17 cellular contexts compared by ENCODE assay signal in genomic region chr1:119003413-119004128, GRCh38. TPM values are rescaled to one million over a fixed set of nuclear protein-coding genes. Genes with fewer than 3 reads are reported as not detected.
DNase-seq lines count a peak whose midpoint lies in the region; TF ChIP-seq lines count a peak whose summit lies in the region.
"Had no signal": no experiment of that assay in that cellular context is flagged by ENCODE, and none has a peak within 500 bp of the region (broad histone marks: within the 10 kb centered on the region; RNA-seq: fewer than 3 reads in every experiment).

No MANE protein-coding gene starts in this region.

- in situ Hi-C loops in astrocyte of the spinal cord (cut with HindIII; ENCODE audit: low sequenced_read_pairs): no loop called here

- H3K27ac Mint-ChIP-seq in activated T-helper 2 cell treated with anti-CD3 and anti-CD28 coated beads, Interferon-gamma antibody, Interleukin-2, Interleukin-4, amounts not matched to agents 10 μg/mL and 5 μg/mL and 100 μg/mL, durations not matched to agents 14 hours and 24 hours and 36 hours: no peak overlapping the region

- peaks cover 41% of the 10 kb centered on the region for H3K4me1 ChIP-seq in vagina

- H3K4me1 Mint-ChIP-seq in activated T-helper 2 cell treated with anti-CD3 and anti-CD28 coated beads, Interferon-gamma antibody, Interleukin-2, Interleukin-4, amounts not matched to agents 10 μg/mL and 5 μg/mL and 100 μg/mL, durations not matched to agents 14 hours and 24 hours and 36 hours (ENCODE audit: low read depth): peaks cover 12% of the 10 kb centered on the region

- TF ChIP-seq CTCF in astrocyte of the spinal cord (IDR thresholded peaks at IDR 0.05; ENCODE audit: low read depth, low read length) (peak; percentile 10), kidney epithelial cell (IDR thresholded peaks at IDR 0.05; ENCODE audit: insufficient read depth, low read length, poor library complexity, severe bottlenecking) (peak; percentile 7), vagina (IDR thresholded peaks at IDR 0.05) (no peak)

- H3K27me3 Mint-ChIP-seq in activated T-helper 2 cell treated with anti-CD3 and anti-CD28 coated beads, Interferon-gamma antibody, Interleukin-2, Interleukin-4, amounts not matched to agents 10 μg/mL and 5 μg/mL and 100 μg/mL, durations not matched to agents 14 hours and 24 hours and 36 hours (ENCODE audit: low read depth): peaks cover 76% of the 10 kb centered on the region

- TF ChIP-seq POLR2A in vagina (IDR thresholded peaks at IDR 0.05): no peak

- peaks cover 2% of the 10 kb centered on the region for H3K36me3 Mint-ChIP-seq in activated T-helper 2 cell treated with anti-CD3 and anti-CD28 coated beads, Interferon-gamma antibody, Interleukin-2, Interleukin-4, amounts not matched to agents 10 μg/mL and 5 μg/mL and 100 μg/mL, durations not matched to agents 14 hours and 24 hours and 36 hours (ENCODE audit: low read depth)

- H3K27ac ChIP-seq in vagina: no peak overlapping the region
- H3K27ac ChIP-seq: KMS-11 had no signal

- intact Hi-C loops in vagina (cut with DNase I): no loop called here
- intact Hi-C loops in activated T-helper 2 cell treated with anti-CD3 and anti-CD28 coated beads, Interferon-gamma antibody, Interleukin-2, Interleukin-4, amounts not matched to agents 10 μg/mL and 5 μg/mL and 100 μg/mL, durations not matched to agents 14 hours and 24 hours and 36 hours (cut with micrococcal nuclease): loop anchor here (2.0 kb wide), 1 partner anchor 15 kb away; the partner anchor contains the start of gene TBX15

- H3K27me3 ChIP-seq in H7 (ENCODE audit: control insufficient read depth, insufficient read depth, low read length) (peaks cover 100% of the 10 kb centered on the region), kidney epithelial cell (ENCODE audit: control insufficient read depth, insufficient read depth, low read length) (peaks cover 93% of the 10 kb centered on the region), vagina (peaks cover 13% of the 10 kb centered on the region)

- DNase-seq in H7 (peak; percentile 54), astrocyte of the spinal cord (ENCODE audit: low read depth, low spot score) (no peak), kidney epithelial cell (ENCODE audit: low read depth) (no peak), vagina (ENCODE audit: extremely low spot score in 2 of 2) (peak; percentile 43 to 52), iPS-NIHi7 (ENCODE audit: extremely low spot score) (no peak), COR-L47 (lab: John Stamatoyannopoulos, UW) (no peak)
- DNase-seq in activated T-helper 2 cell treated with anti-CD3 and anti-CD28 coated beads, Interferon-gamma antibody, Interleukin-2, Interleukin-4, amounts not matched to agents 10 μg/mL and 5 μg/mL and 100 μg/mL, durations not matched to agents 14 hours and 24 hours and 36 hours (ENCODE audit: low spot score): no peak
- DNase-seq: DMS 273 treated with DMSO at 0.1 percent for 48 hours, DND-41, NCI-H1417, NCI-H187 treated with DMSO at 0.1 percent for 48 hours, NCI-H2227 treated with DMSO at 0.1 percent for 48 hours, NCI-H524 treated with DMSO at 0.1 percent for 48 hours, PC-3, RPMI8226, SHP77 treated with DMSO at 0.1 percent for 48 hours had no signal

- no peaks in the 10 kb centered on the region for H3K9me3 Mint-ChIP-seq in activated T-helper 2 cell treated with anti-CD3 and anti-CD28 coated beads, Interferon-gamma antibody, Interleukin-2, Interleukin-4, amounts not matched to agents 10 μg/mL and 5 μg/mL and 100 μg/mL, durations not matched to agents 14 hours and 24 hours and 36 hours

- no peak overlapping the region for H3K4me3 Mint-ChIP-seq in activated T-helper 2 cell treated with anti-CD3 and anti-CD28 coated beads, Interferon-gamma antibody, Interleukin-2, Interleukin-4, amounts not matched to agents 10 μg/mL and 5 μg/mL and 100 μg/mL, durations not matched to agents 14 hours and 24 hours and 36 hours (ENCODE audit: low read depth)

- H3K4me3 ChIP-seq in H7 (ENCODE audit: insufficient read depth, low read depth, low read length): no peak overlapping the region
- H3K4me3 ChIP-seq in astrocyte of the spinal cord (ENCODE audit: low read depth, low read length): no peak overlapping the region
- H3K4me3 ChIP-seq in kidney epithelial cell (ENCODE audit: low read depth, low read length): no peak overlapping the region
- H3K4me3 ChIP-seq in vagina: no peak overlapping the region

- no peaks in the 10 kb centered on the region for H3K9me3 ChIP-seq in vagina

- H3K36me3 ChIP-seq in H7 (replicated peaks; ENCODE audit: control insufficient read depth, insufficient read depth, low read length): no peaks in the 10 kb centered on the region
- no peaks in the 10 kb centered on the region for H3K36me3 ChIP-seq in kidney epithelial cell (ENCODE audit: control insufficient read depth, insufficient read depth, low read length)
- H3K36me3 ChIP-seq in vagina: no peaks in the 10 kb centered on the region

RNA-seq across cellular contexts. Expression of gene TBX15, which starts 15.4 kb away (rescaled TPM):
- 13.8 and 22.9 TPM in 2 replicates for total RNA-seq in H7 (2014; rRNA removed; shearing (Covaris generic))
- 0.21 TPM in 1 of 2 replicates, not detected in the other for total RNA-seq in kidney epithelial cell
- 0.98 TPM for total RNA-seq in vagina
- total RNA-seq in activated T-helper 2 cell treated with anti-CD3 and anti-CD28 coated beads, Interferon-gamma antibody, Interleukin-2, Interleukin-4, amounts not matched to agents 10 μg/mL and 5 μg/mL and 100 μg/mL, durations not matched to agents 14 hours and 24 hours and 36 hours: not detected in 2 replicates

Comparison
In these comparisons a context has a peak if more than half of its experiments do, and no peak if none do; other contexts are left out.
1. DNase-seq: peak in H7 (single experiment) and vagina (2 of 2); none in astrocyte of the spinal cord (single experiment), kidney epithelial cell (single experiment), iPS-NIHi7 (single experiment), COR-L47 (single experiment) and activated T-helper 2 cell treated with anti-CD3 and anti-CD28 coated beads, Interferon-gamma antibody, Interleukin-2, Interleukin-4, amounts not matched to agents 10 μg/mL and 5 μg/mL and 100 μg/mL, durations not matched to agents 14 hours and 24 hours and 36 hours (single experiment).
2. CTCF ChIP-seq: peak in astrocyte of the spinal cord (single experiment) and kidney epithelial cell (single experiment); none in vagina (0 of 3).